Comparison of ENCODE assay signal across 2 cellular contexts in the genomic region with DNA sequence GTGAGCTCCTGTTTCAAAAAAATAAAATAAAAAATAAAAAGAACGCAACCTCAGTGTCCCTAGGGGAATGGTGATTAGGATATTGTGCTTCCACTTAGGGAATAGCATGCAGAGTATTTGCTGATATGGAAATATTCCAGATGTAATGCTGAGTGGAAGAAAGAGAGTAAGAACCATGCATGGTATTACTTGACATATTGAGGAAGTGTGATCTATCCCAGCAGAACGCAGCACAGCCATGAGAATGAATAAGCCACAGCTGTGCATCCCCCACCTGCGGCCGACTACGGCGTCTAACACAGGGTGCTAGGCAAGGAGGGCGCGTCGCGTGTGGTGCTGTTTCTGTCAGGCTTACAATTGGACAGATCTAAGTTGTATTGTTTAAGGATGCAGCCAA.
TF ChIP-seq lines count a peak whose summit lies in the region.

No MANE protein-coding gene starts in this region.

TF ChIP-seq in SK-N-SH, 30 proteins besides CTCF, POLR2A, EP300 and RAD21 (continued from another document):
- TF ChIP-seq, protein P1, sequence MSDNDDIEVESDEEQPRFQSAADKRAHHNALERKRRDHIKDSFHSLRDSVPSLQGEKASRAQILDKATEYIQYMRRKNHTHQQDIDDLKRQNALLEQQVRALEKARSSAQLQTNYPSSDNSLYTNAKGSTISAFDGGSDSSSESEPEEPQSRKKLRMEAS (IDR thresholded peaks at IDR 0.05; ENCODE audit: low read depth) = no peak
- TF ChIP-seq, protein P2, sequence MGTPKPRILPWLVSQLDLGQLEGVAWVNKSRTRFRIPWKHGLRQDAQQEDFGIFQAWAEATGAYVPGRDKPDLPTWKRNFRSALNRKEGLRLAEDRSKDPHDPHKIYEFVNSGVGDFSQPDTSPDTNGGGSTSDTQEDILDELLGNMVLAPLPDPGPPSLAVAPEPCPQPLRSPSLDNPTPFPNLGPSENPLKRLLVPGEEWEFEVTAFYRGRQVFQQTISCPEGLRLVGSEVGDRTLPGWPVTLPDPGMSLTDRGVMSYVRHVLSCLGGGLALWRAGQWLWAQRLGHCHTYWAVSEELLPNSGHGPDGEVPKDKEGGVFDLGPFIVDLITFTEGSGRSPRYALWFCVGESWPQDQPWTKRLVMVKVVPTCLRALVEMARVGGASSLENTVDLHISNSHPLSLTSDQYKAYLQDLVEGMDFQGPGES (IDR thresholded peaks at IDR 0.05; ENCODE audit: low read depth, low read length) = no peak
- TF ChIP-seq SMC3 (IDR thresholded peaks at IDR 0.05; ENCODE audit: low read depth, low read length) = no peak
- TF ChIP-seq GABPA (IDR thresholded peaks at IDR 0.05; ENCODE audit: low read depth) = no peak
- TF ChIP-seq, protein P3, sequence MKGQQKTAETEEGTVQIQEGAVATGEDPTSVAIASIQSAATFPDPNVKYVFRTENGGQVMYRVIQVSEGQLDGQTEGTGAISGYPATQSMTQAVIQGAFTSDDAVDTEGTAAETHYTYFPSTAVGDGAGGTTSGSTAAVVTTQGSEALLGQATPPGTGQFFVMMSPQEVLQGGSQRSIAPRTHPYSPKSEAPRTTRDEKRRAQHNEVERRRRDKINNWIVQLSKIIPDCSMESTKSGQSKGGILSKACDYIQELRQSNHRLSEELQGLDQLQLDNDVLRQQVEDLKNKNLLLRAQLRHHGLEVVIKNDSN (IDR thresholded peaks at IDR 0.05; ENCODE audit: borderline replicate concordance, low read depth) = no peak
- TF ChIP-seq EZH2phosphoT487 (IDR thresholded peaks at IDR 0.05; ENCODE audit: borderline replicate concordance, low read depth) = no peak
- no peak for TF ChIP-seq RCOR1 (IDR thresholded peaks at IDR 0.05; ENCODE audit: low read length)
- TF ChIP-seq TAF1 (IDR thresholded peaks at IDR 0.05; ENCODE audit: borderline replicate concordance, low read depth, low read length) = no peak
- TF ChIP-seq, protein P4, sequence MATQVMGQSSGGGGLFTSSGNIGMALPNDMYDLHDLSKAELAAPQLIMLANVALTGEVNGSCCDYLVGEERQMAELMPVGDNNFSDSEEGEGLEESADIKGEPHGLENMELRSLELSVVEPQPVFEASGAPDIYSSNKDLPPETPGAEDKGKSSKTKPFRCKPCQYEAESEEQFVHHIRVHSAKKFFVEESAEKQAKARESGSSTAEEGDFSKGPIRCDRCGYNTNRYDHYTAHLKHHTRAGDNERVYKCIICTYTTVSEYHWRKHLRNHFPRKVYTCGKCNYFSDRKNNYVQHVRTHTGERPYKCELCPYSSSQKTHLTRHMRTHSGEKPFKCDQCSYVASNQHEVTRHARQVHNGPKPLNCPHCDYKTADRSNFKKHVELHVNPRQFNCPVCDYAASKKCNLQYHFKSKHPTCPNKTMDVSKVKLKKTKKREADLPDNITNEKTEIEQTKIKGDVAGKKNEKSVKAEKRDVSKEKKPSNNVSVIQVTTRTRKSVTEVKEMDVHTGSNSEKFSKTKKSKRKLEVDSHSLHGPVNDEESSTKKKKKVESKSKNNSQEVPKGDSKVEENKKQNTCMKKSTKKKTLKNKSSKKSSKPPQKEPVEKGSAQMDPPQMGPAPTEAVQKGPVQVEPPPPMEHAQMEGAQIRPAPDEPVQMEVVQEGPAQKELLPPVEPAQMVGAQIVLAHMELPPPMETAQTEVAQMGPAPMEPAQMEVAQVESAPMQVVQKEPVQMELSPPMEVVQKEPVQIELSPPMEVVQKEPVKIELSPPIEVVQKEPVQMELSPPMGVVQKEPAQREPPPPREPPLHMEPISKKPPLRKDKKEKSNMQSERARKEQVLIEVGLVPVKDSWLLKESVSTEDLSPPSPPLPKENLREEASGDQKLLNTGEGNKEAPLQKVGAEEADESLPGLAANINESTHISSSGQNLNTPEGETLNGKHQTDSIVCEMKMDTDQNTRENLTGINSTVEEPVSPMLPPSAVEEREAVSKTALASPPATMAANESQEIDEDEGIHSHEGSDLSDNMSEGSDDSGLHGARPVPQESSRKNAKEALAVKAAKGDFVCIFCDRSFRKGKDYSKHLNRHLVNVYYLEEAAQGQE (IDR thresholded peaks at IDR 0.05; ENCODE audit: low read depth, low read length) = no peak
- TF ChIP-seq RXRA (IDR thresholded peaks at IDR 0.05; ENCODE audit: borderline replicate concordance, low read depth) = no peak
- no peak for TF ChIP-seq ELF1 (IDR thresholded peaks at IDR 0.05)
- no peak for TF ChIP-seq FOXM1 (IDR thresholded peaks at IDR 0.05; ENCODE audit: low read depth)
- TF ChIP-seq FOXJ3 (CRISPR knock-in tag; IDR thresholded peaks at IDR 0.05) = no peak
- TF ChIP-seq, protein P5, sequence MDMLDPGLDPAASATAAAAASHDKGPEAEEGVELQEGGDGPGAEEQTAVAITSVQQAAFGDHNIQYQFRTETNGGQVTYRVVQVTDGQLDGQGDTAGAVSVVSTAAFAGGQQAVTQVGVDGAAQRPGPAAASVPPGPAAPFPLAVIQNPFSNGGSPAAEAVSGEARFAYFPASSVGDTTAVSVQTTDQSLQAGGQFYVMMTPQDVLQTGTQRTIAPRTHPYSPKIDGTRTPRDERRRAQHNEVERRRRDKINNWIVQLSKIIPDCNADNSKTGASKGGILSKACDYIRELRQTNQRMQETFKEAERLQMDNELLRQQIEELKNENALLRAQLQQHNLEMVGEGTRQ (IDR thresholded peaks at IDR 0.05; ENCODE audit: borderline replicate concordance, low read depth, low read length) = no peak

TF ChIP-seq in SK-N-SH treated with all-trans-retinoic acid at 6 μM for 48 hours, 23 proteins besides CTCF, POLR2A, EP300 and RAD21 (continued from another document):
- TF ChIP-seq GLIS3 (CRISPR knock-in tag; IDR thresholded peaks at IDR 0.05) (no peak), BACH2 (CRISPR knock-in tag; IDR thresholded peaks at IDR 0.05; ENCODE audit: borderline replicate concordance) (no peak), TOX (CRISPR knock-in tag; IDR thresholded peaks at IDR 0.05; ENCODE audit: borderline replicate concordance) (no peak)
